In genomic region chr10:101353692-101354583, GRCh38 we compare ENCODE assay signal across 1 cellular context.
A peak's percentile ranks its signal among the peaks of the same experiment; 100 is the strongest.
TF ChIP-seq lines count a peak whose summit lies in the region.

Gene BTRC, plus strand, starts transcription at chr10:101354165. Its CDS starts 16 bp downstream, at chr10:101354181.

TF ChIP-seq in K562, 482 proteins besides CTCF, POLR2A, EP300 and RAD21 (continued from another document):
- peak; percentile 86 for TF ChIP-seq ATF7 (IDR thresholded peaks at IDR 0.05)
- no peak for TF ChIP-seq ZNF75A (CRISPR knock-in tag; IDR thresholded peaks at IDR 0.05)
- no peak for TF ChIP-seq CBX3 (IDR thresholded peaks at IDR 0.05; ENCODE audit: borderline replicate concordance in 1 of 2, low read length in 2 of 2)
- no peak for TF ChIP-seq LCOR (CRISPR knock-in tag; IDR thresholded peaks at IDR 0.05)
- no peak for TF ChIP-seq BRCA1 (IDR thresholded peaks at IDR 0.05)
- TF ChIP-seq BRCA1 (CRISPR knock-in tag; IDR thresholded peaks at IDR 0.05) = no peak
- TF ChIP-seq SFPQ (IDR thresholded peaks at IDR 0.05; ENCODE audit: low read depth, low read length) = no peak
- peak; percentile 14; the same call in 1 of the 2 replicates for TF ChIP-seq USF1 (CRISPR knock-in tag; IDR thresholded peaks at IDR 0.05)
- peak; percentile 78 for TF ChIP-seq FOXJ2 (tag; IDR thresholded peaks at IDR 0.05)
- peak; percentile 87; the same call in 1 of the 2 replicates for TF ChIP-seq ZNF644 (tag; IDR thresholded peaks at IDR 0.05; ENCODE audit: low read depth)
- peak; percentile 85 for TF ChIP-seq CXXC5 (CRISPR knock-in tag; IDR thresholded peaks at IDR 0.05)
- TF ChIP-seq PCBP1 (IDR thresholded peaks at IDR 0.05; ENCODE audit: low read depth, low read length, poor library complexity, severe bottlenecking) = no peak
- TF ChIP-seq ZBTB2 (IDR thresholded peaks at IDR 0.05) = peak; percentile 70; the same call in 1 of the 2 replicates
- peak; percentile 33 to 74 for TF ChIP-seq MNT (conservative IDR thresholded peaks at IDR 0.05)
- TF ChIP-seq ZNF395 (CRISPR knock-in tag; IDR thresholded peaks at IDR 0.05) = peak; percentile 78
- no peak for TF ChIP-seq SRSF9 (IDR thresholded peaks at IDR 0.05; ENCODE audit: borderline replicate concordance, low read depth, low read length)
- no peak for TF ChIP-seq CBX1 (IDR thresholded peaks at IDR 0.05; ENCODE audit: low read depth)
- TF ChIP-seq ATF1 (CRISPR knock-in tag; IDR thresholded peaks at IDR 0.05) = no peak
- TF ChIP-seq ATF1 (tag; IDR thresholded peaks at IDR 0.05) = peak; percentile 95
- peak; percentile 67; the same call in 1 of the 2 replicates for TF ChIP-seq MXI1 (IDR thresholded peaks at IDR 0.05; ENCODE audit: low read depth, low read length)
- TF ChIP-seq NR2F6 (CRISPR knock-in tag; IDR thresholded peaks at IDR 0.05) = no peak
- TF ChIP-seq ZBTB12 (CRISPR knock-in tag; IDR thresholded peaks at IDR 0.05) = peak; percentile 81
- TF ChIP-seq RHOXF2B (CRISPR knock-in tag; conservative IDR thresholded peaks at IDR 0.05) = no peak
- no peak for TF ChIP-seq ZBTB34 (CRISPR knock-in tag; IDR thresholded peaks at IDR 0.05)
- 0 out of 2 replicates have a peak, but pooled peaks have one; percentile 17 for TF ChIP-seq FOSL1 (tag; conservative IDR thresholded peaks at IDR 0.05)
- TF ChIP-seq ARHGAP35 (IDR thresholded peaks at IDR 0.05; ENCODE audit: partially characterized antibody) = no peak
- TF ChIP-seq GATAD2A (IDR thresholded peaks at IDR 0.05) = 0 out of 2 replicates have a peak, but pooled peaks have one; percentile 17
- no peak for TF ChIP-seq ID3 (CRISPR knock-in tag; IDR thresholded peaks at IDR 0.05)
- TF ChIP-seq ID3 (tag; IDR thresholded peaks at IDR 0.05) = no peak
- no peak; a peak in 1 of 4 replicates for TF ChIP-seq HDAC1 (IDR thresholded peaks at IDR 0.05)
- TF ChIP-seq POU5F1 (IDR thresholded peaks at IDR 0.05; ENCODE audit: borderline replicate concordance, low read depth, low read length, partially characterized antibody) = peak; percentile 63
- peak; percentile 11; the same call in 1 of the 2 replicates for TF ChIP-seq NFE2 (IDR thresholded peaks at IDR 0.05; ENCODE audit: low read depth)
- no peak for TF ChIP-seq MED1 (CRISPR knock-in tag; IDR thresholded peaks at IDR 0.05; ENCODE audit: borderline replicate concordance)
